ENCODE assay signal across 13 cellular contexts in genomic region chr14:64508215-64508776, GRCh38. TPM values are rescaled to one million over a fixed set of nuclear protein-coding genes. Genes with fewer than 3 reads are reported as not detected.
DNase-seq lines count a peak whose midpoint lies in the region; ATAC-seq and TF ChIP-seq lines count a peak whose summit lies in the region.
"Had no signal": no experiment of that assay in that cellular context is flagged by ENCODE, and none has a peak within 500 bp of the region (broad histone marks: within the 10 kb centered on the region; RNA-seq: fewer than 3 reads in every experiment).

No MANE protein-coding gene starts in this region.

- intact Hi-C loops in mammary epithelial cell (cut with micrococcal nuclease) = loop anchor here (10.0 kb wide), 2 partner anchors 163 to 257 kb away; no protein-coding TSS in a partner anchor
- intact Hi-C loops in upper lobe of right lung (cut with DNase I) = no loop called here
- intact Hi-C loops in transverse colon (cut with DNase I; ENCODE audit: low total_unique reads) = no loop called here

- in situ Hi-C loops in mammary epithelial cell (cut with MboI; ENCODE audit: low sequenced_read_pairs in 2 of 2) (loop anchor here in 1 of 2 donors (25.0 kb wide), 1 partner anchor 254 kb away; no protein-coding TSS in a partner anchor), transverse colon (cut with MboI; ENCODE audit: low pct_ligation_motif_present in 1 of 4, low pct_unique_long_range_greater_than_20kb in 1 of 4, low sequenced_read_pairs in 3 of 4) (no loop called here)

- peak overlapping the region; percentile 58 for H3K4me3 Mint-ChIP-seq in activated naive CD4-positive, alpha-beta T cell treated with anti-CD3 and anti-CD28 coated beads, Interleukin-2, amount 50 U/mL, for 24 hours
- peak overlapping the region; percentile 42 to 90 for H3K4me3 Mint-ChIP-seq in stimulated activated naive CD8-positive, alpha-beta T cell treated with anti-CD3 and anti-CD28 coated beads, Interleukin-15, amount 100 ng/mL, for 72 hours

- no peak for DNase-seq in activated naive CD4-positive, alpha-beta T cell (lab: John Stamatoyannopoulos, UW)
- DNase-seq in NB4 (ENCODE audit: low read depth) (peak; percentile 38), mammary epithelial cell (no peak), upper lobe of right lung (no peak), transverse colon (no peak)
- no peak for DNase-seq in stimulated activated naive CD8-positive, alpha-beta T cell treated with anti-CD3 and anti-CD28 coated beads, Interleukin-15, amount 100 ng/mL, for 72 hours
- no peak for DNase-seq in activated CD4-positive, alpha-beta T cell treated with anti-CD3 and anti-CD28 coated beads for 48 hours
- DNase-seq: amygdala; mucosa of descending colon; SK-N-SH; stimulated activated CD4-positive, alpha-beta T cell treated with anti-CD3 and anti-CD28 coated beads, Interleukin-2, amount 100 ng/mL, for 48 hours had no signal

- peaks cover 87% of the 10 kb centered on the region for H3K79me2 ChIP-seq in mammary epithelial cell (ENCODE audit: insufficient read depth, low read length)

- H3K36me3 Mint-ChIP-seq in activated naive CD4-positive, alpha-beta T cell treated with anti-CD3 and anti-CD28 coated beads, Interleukin-2, amount 50 U/mL, for 24 hours = peaks cover 4% of the 10 kb centered on the region

- peak overlapping the region; percentile 34 for H3K4me2 ChIP-seq in mammary epithelial cell (ENCODE audit: insufficient read depth, low read depth, low read length)
- H3K4me2 ChIP-seq: SK-N-SH had no signal

- no peak for ATAC-seq in stimulated activated naive CD8-positive, alpha-beta T cell treated with anti-CD3 and anti-CD28 coated beads, Interleukin-15, amount 100 ng/mL, for 72 hours
- no peak for ATAC-seq in upper lobe of right lung
- ATAC-seq: mucosa of descending colon had no signal

- BruUV-seq in mammary epithelial cell (replicated peaks; lab: Mats Ljungman, UMichigan) = no TSS peak

- no peak for TF ChIP-seq EP300 in transverse colon (IDR thresholded peaks at IDR 0.05; ENCODE audit: low read depth)

- CTCF ChIA-PET in mammary epithelial cell (lab: Charles Lee; ENCODE audit: low non-redundant PET) = no interaction called here

- H3K36me3 ChIP-seq in mammary epithelial cell (ENCODE audit: insufficient read depth, low read length) (no peaks in the 10 kb centered on the region), upper lobe of right lung (no peaks in the 10 kb centered on the region), transverse colon (no peaks in the 10 kb centered on the region)

- H3K27me3 Mint-ChIP-seq in activated naive CD4-positive, alpha-beta T cell treated with anti-CD3 and anti-CD28 coated beads, Interleukin-2, amount 50 U/mL, for 24 hours = no peaks in the 10 kb centered on the region
- H3K27me3 Mint-ChIP-seq in stimulated activated naive CD8-positive, alpha-beta T cell treated with anti-CD3 and anti-CD28 coated beads, Interleukin-15, amount 100 ng/mL, for 72 hours = no peaks in the 10 kb centered on the region

- WGBS in mammary epithelial cell (ENCODE audit: low coverage, missing lambda C conversion rate) = 92% methylated on average over 1 of the region's 1 CpG
- 23 to 40% methylated on average over 1 of the region's 1 CpG for WGBS in transverse colon (ENCODE audit: low coverage in 1 of 2), 2 donors

- no peaks in the 10 kb centered on the region for H3K9me3 Mint-ChIP-seq in activated naive CD4-positive, alpha-beta T cell treated with anti-CD3 and anti-CD28 coated beads, Interleukin-2, amount 50 U/mL, for 24 hours
- H3K9me3 Mint-ChIP-seq in stimulated activated naive CD8-positive, alpha-beta T cell treated with anti-CD3 and anti-CD28 coated beads, Interleukin-15, amount 100 ng/mL, for 72 hours = no peaks in the 10 kb centered on the region

- peak overlapping the region; percentile 90 for H3K27ac Mint-ChIP-seq in activated naive CD4-positive, alpha-beta T cell treated with anti-CD3 and anti-CD28 coated beads, Interleukin-2, amount 50 U/mL, for 24 hours
- peak overlapping the region in 1 of 2 donors; percentile 21 for H3K27ac Mint-ChIP-seq in stimulated activated naive CD8-positive, alpha-beta T cell treated with anti-CD3 and anti-CD28 coated beads, Interleukin-15, amount 100 ng/mL, for 72 hours

- H4K20me1 ChIP-seq in mammary epithelial cell (ENCODE audit: insufficient read depth, low read length) = peaks cover 9% of the 10 kb centered on the region

- H3K9ac ChIP-seq in mammary epithelial cell (ENCODE audit: insufficient read depth, low read length) = no peak overlapping the region
- H3K9ac ChIP-seq: SK-N-SH had no signal

- no peaks in the 10 kb centered on the region for H3K9me3 ChIP-seq in mammary epithelial cell (replicated peaks; ENCODE audit: insufficient read depth, low read length)
- no peaks in the 10 kb centered on the region for H3K9me3 ChIP-seq in upper lobe of right lung
- H3K9me3 ChIP-seq in transverse colon = no peaks in the 10 kb centered on the region
- H3K9me3 ChIP-seq: Caco-2, mucosa of descending colon, SK-N-SH had no signal

- H3K4me1 ChIP-seq in mammary epithelial cell (ENCODE audit: insufficient read depth, low read length) (peaks cover 37% of the 10 kb centered on the region), upper lobe of right lung (peaks cover 51% of the 10 kb centered on the region), transverse colon (peaks cover 0 to 65% (median 40%) of the 10 kb centered on the region in 4 donors)

- TF ChIP-seq CTCF in NB4 (IDR thresholded peaks at IDR 0.05; ENCODE audit: low read depth, low read length) = no peak
- no peak for TF ChIP-seq CTCF in mammary epithelial cell (conservative IDR thresholded peaks at IDR 0.05 in 1 of 2, IDR thresholded peaks at IDR 0.05 in 1 of 2; ENCODE audit: extremely low read depth in 1 of 2, insufficient read depth in 1 of 2, low read depth in 1 of 2, low read length in 2 of 2)
- no peak for TF ChIP-seq CTCF in upper lobe of right lung (IDR thresholded peaks at IDR 0.05)
- no peak for TF ChIP-seq CTCF in transverse colon (IDR thresholded peaks at IDR 0.05)

- no peak overlapping the region for H2AFZ ChIP-seq in mammary epithelial cell (ENCODE audit: low read depth, low read length)

- no peak overlapping the region for H3K4me3 ChIP-seq in NB4 (ENCODE audit: low read depth, low read length)
- no peak overlapping the region for H3K4me3 ChIP-seq in mammary epithelial cell (replicated peaks in 1 of 3; ENCODE audit: insufficient read depth in 1 of 3, low read depth in 2 of 3, low read length in 3 of 3)
- H3K4me3 ChIP-seq in upper lobe of right lung = no peak overlapping the region
- H3K4me3 ChIP-seq in transverse colon = no peak overlapping the region
- H3K4me3 ChIP-seq: mucosa of descending colon had no signal

- TF ChIP-seq POLR2A in NB4 (IDR thresholded peaks at IDR 0.05; ENCODE audit: extremely low read depth, insufficient read length) (no peak), transverse colon (IDR thresholded peaks at IDR 0.05) (no peak)

- dilution Hi-C loops in mammary epithelial cell (cut with HindIII; ENCODE audit: low sequenced_read_pairs) = no loop called here

- H3K27ac ChIP-seq in mammary epithelial cell (ENCODE audit: insufficient read depth, low read depth, low read length) (no peak overlapping the region), upper lobe of right lung (no peak overlapping the region), transverse colon (no peak overlapping the region)

- H3K27me3 ChIP-seq in mammary epithelial cell (ENCODE audit: insufficient read depth, low read length) (no peaks in the 10 kb centered on the region), upper lobe of right lung (no peaks in the 10 kb centered on the region), transverse colon (no peaks in the 10 kb centered on the region)

- H3K4me1 Mint-ChIP-seq in activated naive CD4-positive, alpha-beta T cell treated with anti-CD3 and anti-CD28 coated beads, Interleukin-2, amount 50 U/mL, for 24 hours = peaks cover 78% of the 10 kb centered on the region
- H3K4me1 Mint-ChIP-seq in stimulated activated naive CD8-positive, alpha-beta T cell treated with anti-CD3 and anti-CD28 coated beads, Interleukin-15, amount 100 ng/mL, for 72 hours = peaks cover 64% of the 10 kb centered on the region

RNA-seq across cellular contexts. Expression of gene ZBTB1, which starts 3.7 kb away (rescaled TPM):
- total RNA-seq in mammary epithelial cell (10 to 100 TPM; 28.8 to 52.2 TPM), upper lobe of right lung (47.9 TPM), transverse colon (10 to 100 TPM; 18.3 to 51.4 (median 34.3) TPM)
- polyA plus RNA-seq in mammary epithelial cell = 15.7 TPM
- polyA minus RNA-seq in mammary epithelial cell = 27.9 TPM

RNA-seq across cellular contexts. Expression of gene ZBTB25, which starts 4.7 kb away (rescaled TPM):
- total RNA-seq in mammary epithelial cell (10 to 100 TPM in 1 of 2 donors, 1 to 10 TPM in 1; 9.7 to 10.8 TPM), upper lobe of right lung (13.1 TPM), transverse colon (10 to 100 TPM in 1 of 4 donors, 1 to 10 TPM in 3; 4.8 to 10.2 (median 5.6) TPM)
- 5.6 TPM for polyA plus RNA-seq in mammary epithelial cell
- polyA minus RNA-seq in mammary epithelial cell = 10.5 TPM

RNA-seq across cellular contexts. Expression of gene HSPA2, which starts 32.2 kb away (rescaled TPM):
- total RNA-seq in mammary epithelial cell (1 to 10 TPM; 4.3 to 4.7 TPM), upper lobe of right lung (13.5 TPM), transverse colon (10 to 100 TPM; 28.1 to 61.5 (median 42.1) TPM)
- 4.1 TPM for polyA plus RNA-seq in mammary epithelial cell
- polyA minus RNA-seq in mammary epithelial cell = 2.1 TPM

RNA-seq across cellular contexts. Expression of gene PPP1R36, which starts 41.5 kb away (rescaled TPM):
- total RNA-seq in mammary epithelial cell (1 to 10 TPM in 1 of 2 donors, not detected in 1; 1.7 TPM), upper lobe of right lung (0.46 TPM), transverse colon (10 to 100 TPM in 1 of 4 donors, 1 to 10 TPM in 3; 2.4 to 11.2 (median 9.1) TPM)
- 0.12 TPM for polyA plus RNA-seq in mammary epithelial cell
- not detected for polyA minus RNA-seq in mammary epithelial cell

RNA-seq across cellular contexts. Expression of gene AKAP5, which starts 43.0 kb away (rescaled TPM):
- total RNA-seq in mammary epithelial cell = under 1 TPM; 0.28 to 0.67 TPM
- polyA plus RNA-seq in mammary epithelial cell = 0.03 TPM
- 0.57 TPM for polyA minus RNA-seq in mammary epithelial cell
- total RNA-seq in upper lobe of right lung = 3.6 TPM
- 1 to 10 TPM in 3 of 4 donors, under 1 TPM in 1; 1.00 to 5.2 (median 2.1) TPM for total RNA-seq in transverse colon
